Comparison of ENCODE assay signal across 8 cellular contexts in genomic region chrX:16719334-16720084, GRCh38. TPM values are rescaled to one million over a fixed set of nuclear protein-coding genes. Genes with fewer than 3 reads are reported as not detected.
DNase-seq lines count a peak whose midpoint lies in the region; ATAC-seq and TF ChIP-seq lines count a peak whose summit lies in the region.

SYAP1 (plus strand) TSS chrX:16719612; CDS start chrX:16719725, 113 bp downstream.

- peak within 1 kb of the TSS; percentile 91 for H3K27ac ChIP-seq in Panc1 (ENCODE audit: low read length)
- H3K27ac ChIP-seq in esophagus (ENCODE audit: low read depth in 2 of 2, low read length in 1 of 2) = peak within 1 kb of the TSS; percentile 93 to 94

- BruUV-seq in Panc1 (replicated peaks; lab: Mats Ljungman, UMichigan) = no TSS peak

- peak within 1 kb of the TSS; percentile 62 to 71 for H3K4me3 ChIP-seq in Panc1 (ENCODE audit: low read depth in 2 of 2, low read length in 2 of 2)
- peak within 1 kb of the TSS; percentile 66 to 80 for H3K4me3 ChIP-seq in esophagus (ENCODE audit: low read depth in 1 of 2, low read length in 2 of 2)
- no peak within 1 kb of the TSS for H3K4me3 ChIP-seq in mucosa of stomach (ENCODE audit: low read length)

- intact Hi-C loops in Panc1 (cut with micrococcal nuclease; ENCODE audit: unreplicated experiment) = no loop called here

- H3K9me3 Mint-ChIP-seq in activated T-cell treated with anti-CD3 and anti-CD28 coated beads, Interleukin-2, amount 50 U/mL, for 4 hours = no peaks in the 10 kb centered on the region

- H3K9me3 ChIP-seq in Panc1 (ENCODE audit: control insufficient read depth, insufficient read depth, low read depth, low read length) (no peaks in the 10 kb centered on the region), esophagus (ENCODE audit: control insufficient read depth in 2 of 2, insufficient read depth in 1 of 2, low read depth in 1 of 2, low read length in 1 of 2) (no peaks in the 10 kb centered on the region), mucosa of stomach (ENCODE audit: control insufficient read depth, low read length) (no peaks in the 10 kb centered on the region)

- CTCF ChIA-PET in Panc1 (lab: Charles Lee) = interaction anchor here (0.7 kb wide), 1 partner anchor 18 kb away, joined by 4 read pairs; no protein-coding TSS in a partner anchor

- peaks cover 26% of the 10 kb centered on the region for H3K4me1 Mint-ChIP-seq in activated T-cell treated with anti-CD3 and anti-CD28 coated beads, Interleukin-2, amount 50 U/mL, for 4 hours (ENCODE audit: low read depth)

- peak; percentile 100 for ATAC-seq in GM21723 (IDR thresholded peaks at IDR 0.05; ENCODE audit: unreplicated experiment)
- peak; percentile 98 for ATAC-seq in Panc1
- ATAC-seq in activated T-cell treated with anti-CD3 and anti-CD28 coated beads, Interleukin-2, amount 50 U/mL, for 4 hours = peak; percentile 97

- peaks cover 2% of the 10 kb centered on the region; the same call in 1 of the 2 replicates for H3K36me3 ChIP-seq in Panc1 (ENCODE audit: control insufficient read depth, insufficient read depth, low read length)
- no peaks in the 10 kb centered on the region for H3K36me3 ChIP-seq in esophagus (ENCODE audit: control insufficient read depth in 2 of 2, insufficient read depth in 2 of 2, low read length in 1 of 2)
- H3K36me3 ChIP-seq in mucosa of stomach (ENCODE audit: control insufficient read depth, insufficient read depth, low read length) = no peaks in the 10 kb centered on the region

- peak; percentile 99 for DNase-seq in DMS53 (lab: John Stamatoyannopoulos, UW)
- peak; percentile 70 for DNase-seq in KG1 (lab: John Stamatoyannopoulos, UW)
- DNase-seq in Panc1 (ENCODE audit: low read depth, low spot score) = peak; percentile 64
- DNase-seq in activated T-cell treated with anti-CD3 and anti-CD28 coated beads, Interleukin-2, amount 50 U/mL, for 4 hours = peak; percentile 96
- DNase-seq in stimulated activated CD8-positive, alpha-beta memory T cell treated with anti-CD3 and anti-CD28 coated beads, Interleukin-7, amount 100 ng/mL, for 1 hour (ENCODE audit: low read depth in 2 of 2) = peak; percentile 83 to 97

- H3K27me3 Mint-ChIP-seq in activated T-cell treated with anti-CD3 and anti-CD28 coated beads, Interleukin-2, amount 50 U/mL, for 4 hours (ENCODE audit: low read depth) = no peaks in the 10 kb centered on the region

- peak within 1 kb of the TSS; percentile 80 for H3K9ac ChIP-seq in mucosa of stomach (ENCODE audit: low read length)

- TF ChIP-seq CTCF in Panc1 (IDR thresholded peaks at IDR 0.05) = no peak

- in situ Hi-C loops in Panc1 (cut with HindIII; ENCODE audit: low pct_unique_long_range_greater_than_20kb, low sequenced_read_pairs) = no loop called here

- WGBS in esophagus, 2 donors = 0 to 1% methylated on average over 54 of the region's 54 CpGs

- POLR2A ChIA-PET in Panc1 (lab: Charles Lee) = interaction anchor here (0.6 to 1.0 kb wide), 2 partner anchors 52 to 143 kb away, joined by 3 read pairs; no protein-coding TSS in a partner anchor

- H3K36me3 Mint-ChIP-seq in activated T-cell treated with anti-CD3 and anti-CD28 coated beads, Interleukin-2, amount 50 U/mL, for 4 hours (ENCODE audit: insufficient read depth) = peaks cover 3% of the 10 kb centered on the region

- H3K27me3 ChIP-seq in Panc1 (ENCODE audit: control insufficient read depth, insufficient read depth, low read length) (no peaks in the 10 kb centered on the region), esophagus (ENCODE audit: control insufficient read depth in 1 of 2, insufficient read depth in 2 of 2, low read length in 2 of 2) (no peaks in the 10 kb centered on the region), mucosa of stomach (ENCODE audit: control insufficient read depth, insufficient read depth, low read length) (no peaks in the 10 kb centered on the region)

- H3K4me1 ChIP-seq in Panc1 (ENCODE audit: control insufficient read depth, insufficient read depth, low read length) (no peaks in the 10 kb centered on the region), esophagus (ENCODE audit: control insufficient read depth in 2 of 2, insufficient read depth in 2 of 2, low read length in 1 of 2) (no peaks in the 10 kb centered on the region), mucosa of stomach (ENCODE audit: control insufficient read depth, insufficient read depth, low read length) (no peaks in the 10 kb centered on the region)

- peak within 1 kb of the TSS; percentile 91 for H3K4me3 Mint-ChIP-seq in activated T-cell treated with anti-CD3 and anti-CD28 coated beads, Interleukin-2, amount 50 U/mL, for 4 hours

RNA-seq across cellular contexts. Expression of gene SYAP1, which starts in this region (rescaled TPM):
- total RNA-seq in Panc1 (2021; ENCODE audit: unreplicated experiment) = 23.4 TPM
- 18.1 TPM for polyA plus RNA-seq in Panc1 (2012; ENCODE audit: insufficient read length)
- 10 to 100 TPM; 16.7 to 28.6 (median 19.3) TPM for total RNA-seq in activated T-cell treated with anti-CD3 and anti-CD28 coated beads, Interleukin-2, amount 50 U/mL, for 4 hours
- polyA plus RNA-seq in esophagus = 10 to 100 TPM; 11.0 to 15.3 TPM
